Comparison of ENCODE assay signal across 28 cellular contexts in the genomic region with DNA sequence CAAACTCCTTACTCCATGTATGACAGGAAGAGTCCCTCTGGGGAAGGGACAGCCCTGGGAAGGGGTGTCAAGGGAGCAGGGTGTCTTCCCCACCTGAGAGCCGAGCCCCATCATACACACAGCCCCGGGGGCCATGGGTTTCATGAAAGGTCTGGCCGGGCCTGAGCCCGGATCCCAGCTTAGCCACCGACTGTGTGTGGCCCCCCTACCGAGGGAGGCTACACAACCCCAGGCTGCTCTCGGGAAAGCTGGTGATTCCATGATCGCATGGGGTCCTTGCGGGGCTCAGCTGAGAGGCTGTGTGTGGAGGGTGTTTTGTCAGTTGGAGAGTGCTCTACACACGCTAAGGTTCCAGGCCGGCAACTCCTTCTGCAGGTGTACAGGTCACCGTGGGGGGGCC.
"Had no signal": no experiment of that assay in that cellular context is flagged by ENCODE, and none has a peak within 500 bp of the region (broad histone marks: within the 10 kb centered on the region; RNA-seq: fewer than 3 reads in every experiment).

No MANE protein-coding gene starts in this region.

- H3K9ac ChIP-seq: parathyroid adenoma had no signal

- H3K36me3 Mint-ChIP-seq: natural killer cell treated with Interleukin-12 subunit alpha and Interleukin-12 subunit beta and Interleukin-15 and Interleukin-18, amount 100 ng/mL, for 72 hours; stimulated activated effector memory CD8-positive, alpha-beta T cell treated with anti-CD3 and anti-CD28 coated beads, Interleukin-12 subunit alpha, Interleukin-12 subunit beta, amount 100 ng/mL, for 72 hours; stimulated activated naive B cell treated with anti-CD40 and anti-IgM and Interleukin-4, amounts not matched to agents 10 μg/mL and 1 μg/mL and 100 μg/mL, for 72 hours had no signal

- H3K27ac ChIP-seq: ovary, parathyroid adenoma, psoas muscle, right lobe of liver, sigmoid colon, stomach, thoracic aorta, thyroid gland, upper lobe of left lung, vagina had no signal

- H2AFZ ChIP-seq: parathyroid adenoma had no signal

- H3K4me3 Mint-ChIP-seq: natural killer cell treated with Interleukin-12 subunit alpha and Interleukin-12 subunit beta and Interleukin-15 and Interleukin-18, amount 100 ng/mL, for 72 hours; nephron progenitor cell; neural crest cell; stimulated activated effector memory CD8-positive, alpha-beta T cell treated with anti-CD3 and anti-CD28 coated beads, Interleukin-12 subunit alpha, Interleukin-12 subunit beta, amount 100 ng/mL, for 72 hours; stimulated activated naive B cell treated with anti-CD40 and anti-IgM and Interleukin-4, amounts not matched to agents 10 μg/mL and 1 μg/mL and 100 μg/mL, for 72 hours; stimulated activated naive CD8-positive, alpha-beta T cell treated with anti-CD3 and anti-CD28 coated beads, Interleukin-15, Interleukin-2, amounts not matched to agents 100 ng/mL and 50 ng/mL, for 24 hours had no signal

- H3K4me1 Mint-ChIP-seq: neural crest cell; stimulated activated effector memory CD8-positive, alpha-beta T cell treated with anti-CD3 and anti-CD28 coated beads, Interleukin-12 subunit alpha, Interleukin-12 subunit beta, amount 100 ng/mL, for 72 hours; stimulated activated naive B cell treated with anti-CD40 and anti-IgM and Interleukin-4, amounts not matched to agents 10 μg/mL and 1 μg/mL and 100 μg/mL, for 72 hours had no signal

- FAIRE-seq: small intestine, urothelium cell line had no signal

- DNase-seq: nephron progenitor cell; occipital lobe; ovary; psoas muscle; right cardiac atrium; right lobe of liver; sigmoid colon; small intestine; stimulated activated CD4-positive, alpha-beta T cell treated with anti-CD3 and anti-CD28 coated beads, Interleukin-15, amount 100 ng/mL, for 24 hours; stimulated activated CD4-positive, alpha-beta T cell treated with anti-CD3 and anti-CD28 coated beads, Interleukin-2, amount 100 ng/mL, for 24 hours; stimulated activated CD4-positive, alpha-beta T cell treated with anti-CD3 and anti-CD28 coated beads, Interleukin-2, amount 100 ng/mL, for 48 hours; stimulated activated CD4-positive, alpha-beta T cell treated with anti-CD3 and anti-CD28 coated beads, Interleukin-4, amount 100 ng/mL, for 24 hours; stimulated activated naive B cell treated with anti-CD40 and anti-IgM and Interleukin-4, amounts not matched to agents 10 μg/mL and 1 μg/mL and 100 μg/mL, for 72 hours; stimulated activated naive CD4-positive, alpha-beta T cell treated with Interleukin-2 at 50 U/mL for 16 hours; stomach; thyroid gland; trophoblast cell; upper lobe of left lung had no signal

- H3K9me3 ChIP-seq: ovary, psoas muscle, right lobe of liver, sigmoid colon, thyroid gland, upper lobe of left lung, vagina had no signal

- H3K4me1 ChIP-seq: parathyroid adenoma, right lobe of liver, thyroid gland, upper lobe of left lung had no signal

- ATAC-seq: natural killer cell treated with Interleukin-12 subunit alpha and Interleukin-12 subunit beta and Interleukin-15 and Interleukin-18, amount 100 ng/mL, for 72 hours; psoas muscle; right cardiac atrium; right lobe of liver; stimulated activated effector memory CD8-positive, alpha-beta T cell treated with anti-CD3 and anti-CD28 coated beads, Interleukin-12 subunit alpha, Interleukin-12 subunit beta, amount 100 ng/mL, for 72 hours; stimulated activated naive B cell treated with anti-CD40 and anti-IgM and Interleukin-4, amounts not matched to agents 10 μg/mL and 1 μg/mL and 100 μg/mL, for 72 hours had no signal

- H3K27me3 ChIP-seq: ovary, right lobe of liver, sigmoid colon, stomach, thyroid gland, tibial nerve, upper lobe of left lung, vagina had no signal

- H3K4me3 ChIP-seq: ovary, psoas muscle, right lobe of liver, sigmoid colon, stomach, thoracic aorta, thyroid gland, tibial nerve, upper lobe of left lung, vagina had no signal

- H3K36me3 ChIP-seq: ovary, right lobe of liver, sigmoid colon, stomach, thoracic aorta, thyroid gland, tibial nerve, upper lobe of left lung, vagina had no signal

- H3K27ac Mint-ChIP-seq: natural killer cell treated with Interleukin-12 subunit alpha and Interleukin-12 subunit beta and Interleukin-15 and Interleukin-18, amount 100 ng/mL, for 72 hours; nephron progenitor cell; progenitor cell of endocrine pancreas; stimulated activated effector memory CD8-positive, alpha-beta T cell treated with anti-CD3 and anti-CD28 coated beads, Interleukin-12 subunit alpha, Interleukin-12 subunit beta, amount 100 ng/mL, for 72 hours; stimulated activated naive B cell treated with anti-CD40 and anti-IgM and Interleukin-4, amounts not matched to agents 10 μg/mL and 1 μg/mL and 100 μg/mL, for 72 hours; stimulated activated naive CD8-positive, alpha-beta T cell treated with anti-CD3 and anti-CD28 coated beads, Interleukin-15, Interleukin-2, amounts not matched to agents 100 ng/mL and 50 ng/mL, for 24 hours had no signal

- H3K79me2 ChIP-seq: parathyroid adenoma had no signal

- H3K9me3 Mint-ChIP-seq: natural killer cell treated with Interleukin-12 subunit alpha and Interleukin-12 subunit beta and Interleukin-15 and Interleukin-18, amount 100 ng/mL, for 72 hours; neural crest cell; stimulated activated naive CD8-positive, alpha-beta T cell treated with anti-CD3 and anti-CD28 coated beads, Interleukin-15, Interleukin-2, amounts not matched to agents 100 ng/mL and 50 ng/mL, for 24 hours had no signal
